In genomic region chr13:108026671-108027410, GRCh38 we compare ENCODE assay signal across 1 cellular context.
TF ChIP-seq lines count a peak whose summit lies in the region.

No MANE protein-coding gene starts in this region.

TF ChIP-seq in GM23338, 12 proteins besides CTCF, POLR2A, EP300 and RAD21:
- TF ChIP-seq, protein P1, sequence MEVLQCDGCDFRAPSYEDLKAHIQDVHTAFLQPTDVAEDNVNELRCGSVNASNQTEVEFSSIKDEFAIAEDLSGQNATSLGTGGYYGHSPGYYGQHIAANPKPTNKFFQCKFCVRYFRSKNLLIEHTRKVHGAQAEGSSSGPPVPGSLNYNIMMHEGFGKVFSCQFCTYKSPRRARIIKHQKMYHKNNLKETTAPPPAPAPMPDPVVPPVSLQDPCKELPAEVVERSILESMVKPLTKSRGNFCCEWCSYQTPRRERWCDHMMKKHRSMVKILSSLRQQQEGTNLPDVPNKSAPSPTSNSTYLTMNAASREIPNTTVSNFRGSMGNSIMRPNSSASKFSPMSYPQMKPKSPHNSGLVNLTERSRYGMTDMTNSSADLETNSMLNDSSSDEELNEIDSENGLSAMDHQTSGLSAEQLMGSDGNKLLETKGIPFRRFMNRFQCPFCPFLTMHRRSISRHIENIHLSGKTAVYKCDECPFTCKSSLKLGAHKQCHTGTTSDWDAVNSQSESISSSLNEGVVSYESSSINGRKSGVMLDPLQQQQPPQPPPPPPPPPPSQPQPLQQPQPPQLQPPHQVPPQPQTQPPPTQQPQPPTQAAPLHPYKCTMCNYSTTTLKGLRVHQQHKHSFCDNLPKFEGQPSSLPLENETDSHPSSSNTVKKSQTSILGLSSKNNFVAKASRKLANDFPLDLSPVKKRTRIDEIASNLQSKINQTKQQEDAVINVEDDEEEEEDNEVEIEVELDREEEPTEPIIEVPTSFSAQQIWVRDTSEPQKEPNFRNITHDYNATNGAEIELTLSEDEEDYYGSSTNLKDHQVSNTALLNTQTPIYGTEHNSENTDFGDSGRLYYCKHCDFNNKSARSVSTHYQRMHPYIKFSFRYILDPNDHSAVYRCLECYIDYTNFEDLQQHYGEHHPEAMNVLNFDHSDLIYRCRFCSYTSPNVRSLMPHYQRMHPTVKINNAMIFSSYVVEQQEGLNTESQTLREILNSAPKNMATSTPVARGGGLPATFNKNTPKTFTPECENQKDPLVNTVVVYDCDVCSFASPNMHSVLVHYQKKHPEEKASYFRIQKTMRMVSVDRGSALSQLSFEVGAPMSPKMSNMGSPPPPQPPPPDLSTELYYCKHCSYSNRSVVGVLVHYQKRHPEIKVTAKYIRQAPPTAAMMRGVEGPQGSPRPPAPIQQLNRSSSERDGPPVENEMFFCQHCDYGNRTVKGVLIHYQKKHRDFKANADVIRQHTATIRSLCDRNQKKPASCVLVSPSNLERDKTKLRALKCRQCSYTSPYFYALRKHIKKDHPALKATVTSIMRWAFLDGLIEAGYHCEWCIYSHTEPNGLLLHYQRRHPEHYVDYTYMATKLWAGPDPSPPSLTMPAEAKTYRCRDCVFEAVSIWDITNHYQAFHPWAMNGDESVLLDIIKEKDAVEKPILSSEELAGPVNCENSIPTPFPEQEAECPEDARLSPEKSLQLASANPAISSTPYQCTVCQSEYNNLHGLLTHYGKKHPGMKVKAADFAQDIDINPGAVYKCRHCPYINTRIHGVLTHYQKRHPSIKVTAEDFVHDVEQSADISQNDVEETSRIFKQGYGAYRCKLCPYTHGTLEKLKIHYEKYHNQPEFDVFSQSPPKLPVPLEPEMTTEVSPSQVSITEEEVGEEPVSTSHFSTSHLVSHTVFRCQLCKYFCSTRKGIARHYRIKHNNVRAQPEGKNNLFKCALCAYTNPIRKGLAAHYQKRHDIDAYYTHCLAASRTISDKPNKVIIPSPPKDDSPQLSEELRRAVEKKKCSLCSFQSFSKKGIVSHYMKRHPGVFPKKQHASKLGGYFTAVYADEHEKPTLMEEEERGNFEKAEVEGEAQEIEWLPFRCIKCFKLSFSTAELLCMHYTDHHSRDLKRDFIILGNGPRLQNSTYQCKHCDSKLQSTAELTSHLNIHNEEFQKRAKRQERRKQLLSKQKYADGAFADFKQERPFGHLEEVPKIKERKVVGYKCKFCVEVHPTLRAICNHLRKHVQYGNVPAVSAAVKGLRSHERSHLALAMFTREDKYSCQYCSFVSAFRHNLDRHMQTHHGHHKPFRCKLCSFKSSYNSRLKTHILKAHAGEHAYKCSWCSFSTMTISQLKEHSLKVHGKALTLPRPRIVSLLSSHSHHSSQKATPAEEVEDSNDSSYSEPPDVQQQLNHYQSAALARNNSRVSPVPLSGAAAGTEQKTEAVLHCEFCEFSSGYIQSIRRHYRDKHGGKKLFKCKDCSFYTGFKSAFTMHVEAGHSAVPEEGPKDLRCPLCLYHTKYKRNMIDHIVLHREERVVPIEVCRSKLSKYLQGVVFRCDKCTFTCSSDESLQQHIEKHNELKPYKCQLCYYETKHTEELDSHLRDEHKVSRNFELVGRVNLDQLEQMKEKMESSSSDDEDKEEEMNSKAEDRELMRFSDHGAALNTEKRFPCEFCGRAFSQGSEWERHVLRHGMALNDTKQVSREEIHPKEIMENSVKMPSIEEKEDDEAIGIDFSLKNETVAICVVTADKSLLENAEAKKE (CRISPR knock-in tag; IDR thresholded peaks at IDR 0.05) = no peak
- TF ChIP-seq CREB1 (CRISPR knock-in tag; IDR thresholded peaks at IDR 0.05; ENCODE audit: low read depth) (no peak), STAT1 (IDR thresholded peaks at IDR 0.05; ENCODE audit: unreplicated experiment) (no peak), ZNF331 (CRISPR knock-in tag; IDR thresholded peaks at IDR 0.05; ENCODE audit: low read depth) (no peak), ZNF114 (CRISPR knock-in tag; IDR thresholded peaks at IDR 0.05) (no peak), NANOG (IDR thresholded peaks at IDR 0.05; ENCODE audit: borderline replicate concordance) (no peak), EZH2phosphoT487 (IDR thresholded peaks at IDR 0.05; ENCODE audit: unreplicated experiment) (no peak), EZH2 (IDR thresholded peaks at IDR 0.05; ENCODE audit: low read depth, unreplicated experiment) (no peak), POLR2AphosphoS5 (IDR thresholded peaks at IDR 0.05; ENCODE audit: low read depth) (no peak), JUNB (IDR thresholded peaks at IDR 0.05; ENCODE audit: unreplicated experiment) (no peak)
- TF ChIP-seq, protein P2, sequence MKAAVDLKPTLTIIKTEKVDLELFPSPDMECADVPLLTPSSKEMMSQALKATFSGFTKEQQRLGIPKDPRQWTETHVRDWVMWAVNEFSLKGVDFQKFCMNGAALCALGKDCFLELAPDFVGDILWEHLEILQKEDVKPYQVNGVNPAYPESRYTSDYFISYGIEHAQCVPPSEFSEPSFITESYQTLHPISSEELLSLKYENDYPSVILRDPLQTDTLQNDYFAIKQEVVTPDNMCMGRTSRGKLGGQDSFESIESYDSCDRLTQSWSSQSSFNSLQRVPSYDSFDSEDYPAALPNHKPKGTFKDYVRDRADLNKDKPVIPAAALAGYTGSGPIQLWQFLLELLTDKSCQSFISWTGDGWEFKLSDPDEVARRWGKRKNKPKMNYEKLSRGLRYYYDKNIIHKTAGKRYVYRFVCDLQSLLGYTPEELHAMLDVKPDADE (IDR thresholded peaks at IDR 0.05) = no peak
- TF ChIP-seq, protein P3, sequence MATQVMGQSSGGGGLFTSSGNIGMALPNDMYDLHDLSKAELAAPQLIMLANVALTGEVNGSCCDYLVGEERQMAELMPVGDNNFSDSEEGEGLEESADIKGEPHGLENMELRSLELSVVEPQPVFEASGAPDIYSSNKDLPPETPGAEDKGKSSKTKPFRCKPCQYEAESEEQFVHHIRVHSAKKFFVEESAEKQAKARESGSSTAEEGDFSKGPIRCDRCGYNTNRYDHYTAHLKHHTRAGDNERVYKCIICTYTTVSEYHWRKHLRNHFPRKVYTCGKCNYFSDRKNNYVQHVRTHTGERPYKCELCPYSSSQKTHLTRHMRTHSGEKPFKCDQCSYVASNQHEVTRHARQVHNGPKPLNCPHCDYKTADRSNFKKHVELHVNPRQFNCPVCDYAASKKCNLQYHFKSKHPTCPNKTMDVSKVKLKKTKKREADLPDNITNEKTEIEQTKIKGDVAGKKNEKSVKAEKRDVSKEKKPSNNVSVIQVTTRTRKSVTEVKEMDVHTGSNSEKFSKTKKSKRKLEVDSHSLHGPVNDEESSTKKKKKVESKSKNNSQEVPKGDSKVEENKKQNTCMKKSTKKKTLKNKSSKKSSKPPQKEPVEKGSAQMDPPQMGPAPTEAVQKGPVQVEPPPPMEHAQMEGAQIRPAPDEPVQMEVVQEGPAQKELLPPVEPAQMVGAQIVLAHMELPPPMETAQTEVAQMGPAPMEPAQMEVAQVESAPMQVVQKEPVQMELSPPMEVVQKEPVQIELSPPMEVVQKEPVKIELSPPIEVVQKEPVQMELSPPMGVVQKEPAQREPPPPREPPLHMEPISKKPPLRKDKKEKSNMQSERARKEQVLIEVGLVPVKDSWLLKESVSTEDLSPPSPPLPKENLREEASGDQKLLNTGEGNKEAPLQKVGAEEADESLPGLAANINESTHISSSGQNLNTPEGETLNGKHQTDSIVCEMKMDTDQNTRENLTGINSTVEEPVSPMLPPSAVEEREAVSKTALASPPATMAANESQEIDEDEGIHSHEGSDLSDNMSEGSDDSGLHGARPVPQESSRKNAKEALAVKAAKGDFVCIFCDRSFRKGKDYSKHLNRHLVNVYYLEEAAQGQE (IDR thresholded peaks at IDR 0.05; ENCODE audit: unreplicated experiment) = no peak
TF ChIP-seq in GM23338: peak in this region for 0.
